33 cellular contexts compared by ENCODE assay signal in genomic region chr19:16425993-16426392, GRCh38.
"Had no signal": no experiment of that assay in that cellular context is flagged by ENCODE, and none has a peak within 500 bp of the region (broad histone marks: within the 10 kb centered on the region; RNA-seq: fewer than 3 reads in every experiment).

No MANE protein-coding gene starts in this region.

- H3K4me1 Mint-ChIP-seq: activated B cell treated with CpG ODN at 0.5 μM for 24 hours had no signal

- H3K27ac Mint-ChIP-seq: activated B cell treated with CpG ODN at 0.5 μM for 24 hours; activated CD8-positive, alpha-beta T cell treated with anti-CD3 and anti-CD28 coated beads for 36 hours; activated naive CD8-positive, alpha-beta T cell; dendritic cell treated with granulocyte-macrophage colony-stimulating factor and Interleukin-4, amounts not matched to agents 40 ng/mL and 50 ng/mL, for 4 days; T-cell; T-helper 2 cell treated with Interferon-gamma antibody and Interleukin-4, amounts not matched to agents 5 μg/mL and 100 μg/mL, for 36 hours had no signal

- DNase-seq: activated B cell treated with CpG ODN at 0.5 μM for 24 hours; activated CD4-positive, alpha-beta T cell treated with anti-CD3 and anti-CD28 coated beads for 48 hours; activated CD4-positive, alpha-beta T cell treated with anti-CD3 and anti-CD28 coated beads, Interleukin-2, amount 50 U/mL, for 1 hour; activated CD4-positive, alpha-beta T cell treated with anti-CD3 and anti-CD28 coated beads, Interleukin-2, amount 50 U/mL, for 48 hours; activated CD8-positive, alpha-beta memory T cell treated with anti-CD3 and anti-CD28 coated beads for 24 hours; activated CD8-positive, alpha-beta T cell treated with anti-CD3 and anti-CD28 coated beads for 36 hours; activated effector memory CD4-positive, alpha-beta T cell treated with Interleukin-2 at 50 U/mL for 16 hours; activated gamma-delta T cell treated with Interleukin-2 at 50 U/mL for 16 hours; activated naive CD4-positive, alpha-beta T cell treated with anti-CD3 and anti-CD28 coated beads, Interleukin-2, amount 50 U/mL, for 16 hours; activated naive CD4-positive, alpha-beta T cell treated with Interleukin-2 at 50 U/mL for 16 hours; activated T-cell treated with anti-CD3 and anti-CD28 coated beads, Interleukin-2, amount 50 U/mL, for 4 hours; amniotic stem cell; anterior cingulate cortex; brain microvascular endothelial cell; central memory CD4-positive, alpha-beta T cell; dorsolateral prefrontal cortex; effector CD4-positive, alpha-beta T cell; effector memory CD8-positive, alpha-beta T cell; esophagus squamous epithelium; foreskin fibroblast; head of caudate nucleus; SW 1271; T-cell; T1000; WERI-Rb-1 had no signal

- H3K27me3 ChIP-seq: brain microvascular endothelial cell, dorsolateral prefrontal cortex, esophagus squamous epithelium had no signal

- H3K27ac ChIP-seq: brain microvascular endothelial cell, coronary artery, dorsolateral prefrontal cortex, epithelial cell of prostate, esophagus squamous epithelium, WERI-Rb-1 had no signal

- H3K4me3 Mint-ChIP-seq: activated B cell treated with CpG ODN at 0.5 μM for 24 hours; activated CD8-positive, alpha-beta T cell treated with anti-CD3 and anti-CD28 coated beads for 36 hours; activated naive CD8-positive, alpha-beta T cell; activated T-cell treated with anti-CD3 and anti-CD28 coated beads, Interleukin-2, amount 50 U/mL, for 4 hours; activated T-helper 17 cell treated with anti-CD3 and anti-CD28 coated beads, Interleukin-2, amount 50 U/mL, for 72 hours; dendritic cell treated with granulocyte-macrophage colony-stimulating factor and Interleukin-4, amounts not matched to agents 40 ng/mL and 50 ng/mL, for 4 days; effector memory CD8-positive, alpha-beta T cell; T-cell; T-helper 1 cell treated with Interleukin-12 subunit alpha and Interleukin-12 subunit beta and Interleukin-4 antibody, amounts not matched to agents 30 μg/mL and 1 μg/mL, for 36 hours; T-helper 2 cell treated with Interferon-gamma antibody and Interleukin-4, amounts not matched to agents 5 μg/mL and 100 μg/mL, for 36 hours had no signal

- H3K9me3 ChIP-seq: esophagus squamous epithelium had no signal

- H3K27me3 Mint-ChIP-seq: activated B cell treated with CpG ODN at 0.5 μM for 24 hours; activated CD8-positive, alpha-beta T cell treated with anti-CD3 and anti-CD28 coated beads for 36 hours; activated naive CD8-positive, alpha-beta T cell; activated T-helper 17 cell treated with anti-CD3 and anti-CD28 coated beads, Interleukin-2, amount 50 U/mL, for 72 hours; dendritic cell treated with granulocyte-macrophage colony-stimulating factor and Interleukin-4, amounts not matched to agents 40 ng/mL and 50 ng/mL, for 4 days; effector memory CD8-positive, alpha-beta T cell; T-cell had no signal

- H3K4me3 ChIP-seq: coronary artery, dorsolateral prefrontal cortex, esophagus squamous epithelium had no signal

- ATAC-seq: activated CD4-positive, CD25-positive, alpha-beta regulatory T cell treated with anti-CD3 and anti-CD28 coated beads, Interleukin-2, amount 50 U/mL, for 24 hours; activated CD8-positive, alpha-beta T cell treated with anti-CD3 and anti-CD28 coated beads for 36 hours; activated T-cell treated with anti-CD3 and anti-CD28 coated beads, Interleukin-2, amount 50 U/mL, for 4 hours; activated T-helper 17 cell treated with anti-CD3 and anti-CD28 coated beads, Interleukin-2, amount 50 U/mL, for 72 hours; effector memory CD8-positive, alpha-beta T cell; T-cell had no signal
